Comparison of ENCODE assay signal across 2 cellular contexts in the genomic region with DNA sequence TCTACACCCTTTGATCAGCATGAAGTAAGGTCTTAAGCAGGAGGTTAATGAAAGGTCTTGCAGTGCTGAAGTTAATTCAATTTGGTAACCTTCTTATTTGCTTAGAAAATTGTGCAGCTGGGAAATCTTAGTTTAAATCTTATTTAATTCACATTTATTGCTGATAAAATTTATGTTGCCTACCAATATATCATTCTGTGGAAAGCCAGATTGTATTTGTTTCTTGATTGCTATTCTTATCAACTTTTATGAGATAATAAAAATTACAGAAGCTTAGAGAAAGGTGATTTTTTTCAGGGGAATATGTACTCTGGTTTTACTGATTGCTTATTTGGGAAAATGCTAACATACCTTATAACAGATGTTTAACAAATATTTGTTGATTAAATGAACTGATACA.
TF ChIP-seq lines count a peak whose summit lies in the region.

No MANE protein-coding gene starts in this region.

TF ChIP-seq in HEK293, 187 proteins besides CTCF, POLR2A, EP300 and RAD21 (continued from another document):
- TF ChIP-seq FEZF1 (tag by site-specific recombination; IDR thresholded peaks at IDR 0.05) (peak; percentile 67), IKZF3 (tag by site-specific recombination; IDR thresholded peaks at IDR 0.05) (0 out of 2 replicates have a peak, but pooled peaks have one; percentile 16), ZBTB11 (tag by site-specific recombination; conservative IDR thresholded peaks at IDR 0.05; ENCODE audit: low read depth) (0 out of 2 replicates have a peak, but pooled peaks have one; percentile 14), ZSCAN30 (tag by site-specific recombination; IDR thresholded peaks at IDR 0.05) (0 out of 2 replicates have a peak, but pooled peaks have one; percentile 32), HOXC10 (CRISPR knock-in tag; IDR thresholded peaks at IDR 0.05) (no peak)
- TF ChIP-seq, protein P1, sequence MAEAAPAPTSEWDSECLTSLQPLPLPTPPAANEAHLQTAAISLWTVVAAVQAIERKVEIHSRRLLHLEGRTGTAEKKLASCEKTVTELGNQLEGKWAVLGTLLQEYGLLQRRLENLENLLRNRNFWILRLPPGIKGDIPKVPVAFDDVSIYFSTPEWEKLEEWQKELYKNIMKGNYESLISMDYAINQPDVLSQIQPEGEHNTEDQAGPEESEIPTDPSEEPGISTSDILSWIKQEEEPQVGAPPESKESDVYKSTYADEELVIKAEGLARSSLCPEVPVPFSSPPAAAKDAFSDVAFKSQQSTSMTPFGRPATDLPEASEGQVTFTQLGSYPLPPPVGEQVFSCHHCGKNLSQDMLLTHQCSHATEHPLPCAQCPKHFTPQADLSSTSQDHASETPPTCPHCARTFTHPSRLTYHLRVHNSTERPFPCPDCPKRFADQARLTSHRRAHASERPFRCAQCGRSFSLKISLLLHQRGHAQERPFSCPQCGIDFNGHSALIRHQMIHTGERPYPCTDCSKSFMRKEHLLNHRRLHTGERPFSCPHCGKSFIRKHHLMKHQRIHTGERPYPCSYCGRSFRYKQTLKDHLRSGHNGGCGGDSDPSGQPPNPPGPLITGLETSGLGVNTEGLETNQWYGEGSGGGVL (tag by site-specific recombination; IDR thresholded peaks at IDR 0.05), result no peak

TF ChIP-seq in SK-N-SH treated with all-trans-retinoic acid at 6 μM for 48 hours, 23 proteins besides CTCF, POLR2A, EP300 and RAD21 (continued from another document):
- TF ChIP-seq TSHZ2 (CRISPR knock-in tag; IDR thresholded peaks at IDR 0.05) (no peak), OSR1 (CRISPR knock-in tag; IDR thresholded peaks at IDR 0.05) (no peak), RARB (CRISPR knock-in tag; IDR thresholded peaks at IDR 0.05) (no peak), TCF4 (CRISPR knock-in tag; IDR thresholded peaks at IDR 0.05; ENCODE audit: borderline replicate concordance) (peak; percentile 68; the same call in 1 of the 2 replicates), BACH2 (CRISPR knock-in tag; IDR thresholded peaks at IDR 0.05; ENCODE audit: borderline replicate concordance) (no peak), ZNF565 (CRISPR knock-in tag; conservative IDR thresholded peaks at IDR 0.05; ENCODE audit: low read depth) (no peak), ZNF70 (CRISPR knock-in tag; IDR thresholded peaks at IDR 0.05) (0 out of 2 replicates have a peak, but pooled peaks have one; percentile 33), POU6F1 (CRISPR knock-in tag; IDR thresholded peaks at IDR 0.05; ENCODE audit: borderline replicate concordance, low read depth) (no peak), TOX (CRISPR knock-in tag; IDR thresholded peaks at IDR 0.05; ENCODE audit: borderline replicate concordance) (no peak)
